20 cellular contexts compared by ENCODE assay signal in the genomic region with DNA sequence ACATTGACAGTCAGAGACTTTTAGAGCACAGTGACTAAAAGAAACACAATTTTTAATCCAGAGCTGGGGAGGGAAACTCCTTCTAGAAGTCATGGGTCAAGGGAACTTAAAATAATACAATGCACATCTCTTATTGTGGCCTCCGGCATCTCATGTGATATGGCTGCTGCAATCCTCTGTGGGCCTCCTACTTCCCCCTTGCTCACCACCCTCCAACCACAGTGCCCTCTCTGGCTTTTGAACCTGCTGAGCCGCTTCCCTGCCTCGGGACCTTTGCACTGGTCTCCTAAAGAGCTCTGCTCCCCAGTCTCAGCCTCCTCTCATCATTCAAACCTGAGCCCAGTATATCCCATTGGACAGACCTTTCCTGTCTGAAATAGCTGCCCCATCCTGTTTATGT.
DNase-seq lines count a peak whose midpoint lies in the region; ATAC-seq, FAIRE-seq and TF ChIP-seq lines count a peak whose summit lies in the region.
"Had no signal": no experiment of that assay in that cellular context is flagged by ENCODE, and none has a peak within 500 bp of the region (broad histone marks: within the 10 kb centered on the region; RNA-seq: fewer than 3 reads in every experiment).

No MANE protein-coding gene starts in this region.

- no peak for TF ChIP-seq CTCF in NB4 (IDR thresholded peaks at IDR 0.05; ENCODE audit: low read depth, low read length)

- no peak for FAIRE-seq in GM19239 (lab: Jason Lieb, UNC)
- FAIRE-seq: RCC 7860 had no signal

- no peak for TF ChIP-seq POLR2A in NB4 (IDR thresholded peaks at IDR 0.05; ENCODE audit: extremely low read depth, insufficient read length)

- no peak overlapping the region for H3K4me3 ChIP-seq in NB4 (ENCODE audit: low read depth, low read length)
- H3K4me3 ChIP-seq: MG63, SJCRH30 had no signal

- peak; percentile 20 for DNase-seq in SIG-M5 treated with dmso at 0.1 percent for 504 hours (lab: John Stamatoyannopoulos, UW; ENCODE audit: unreplicated experiment)
- DNase-seq in SIG-M5 (lab: John Stamatoyannopoulos, UW): no peak
- DNase-seq in NB4 (ENCODE audit: low read depth): peak; percentile 40
- peak; percentile 69 for DNase-seq in foreskin melanocyte
- no peak for DNase-seq in GM19239 (ENCODE audit: insufficient read length, low spot score)
- no peak for DNase-seq in iPS-NIHi11 (ENCODE audit: low spot score)
- DNase-seq in activated CD4-positive, alpha-beta T cell treated with anti-CD3 and anti-CD28 coated beads, Interleukin-2, amount 50 U/mL, for 48 hours: no peak
- DNase-seq: CD4-positive, alpha-beta memory T cell; COR-L47; DMS53; KBM-7; MG63; NCI-H1105; NCI-H1436 treated with DMSO at 0.1 percent for 48 hours; NCI-H2029; NCI-H526 treated with DMSO at 0.1 percent for 48 hours; SJCRH30; T-helper 2 cell had no signal

- no peak for ATAC-seq in HG02970 (IDR thresholded peaks at IDR 0.05; ENCODE audit: low FRiP score, unreplicated experiment)

Comparison
In these comparisons a context has a peak if more than half of its experiments do, and no peak if none do; other contexts are left out.
1. DNase-seq: peak in SIG-M5 treated with dmso at 0.1 percent for 504 hours (single experiment), NB4 (single experiment) and foreskin melanocyte (single experiment); none in SIG-M5 (single experiment), GM19239 (single experiment), iPS-NIHi11 (single experiment) and activated CD4-positive, alpha-beta T cell treated with anti-CD3 and anti-CD28 coated beads, Interleukin-2, amount 50 U/mL, for 48 hours (0 of 2).